9 cellular contexts compared by ENCODE assay signal in the genomic region with DNA sequence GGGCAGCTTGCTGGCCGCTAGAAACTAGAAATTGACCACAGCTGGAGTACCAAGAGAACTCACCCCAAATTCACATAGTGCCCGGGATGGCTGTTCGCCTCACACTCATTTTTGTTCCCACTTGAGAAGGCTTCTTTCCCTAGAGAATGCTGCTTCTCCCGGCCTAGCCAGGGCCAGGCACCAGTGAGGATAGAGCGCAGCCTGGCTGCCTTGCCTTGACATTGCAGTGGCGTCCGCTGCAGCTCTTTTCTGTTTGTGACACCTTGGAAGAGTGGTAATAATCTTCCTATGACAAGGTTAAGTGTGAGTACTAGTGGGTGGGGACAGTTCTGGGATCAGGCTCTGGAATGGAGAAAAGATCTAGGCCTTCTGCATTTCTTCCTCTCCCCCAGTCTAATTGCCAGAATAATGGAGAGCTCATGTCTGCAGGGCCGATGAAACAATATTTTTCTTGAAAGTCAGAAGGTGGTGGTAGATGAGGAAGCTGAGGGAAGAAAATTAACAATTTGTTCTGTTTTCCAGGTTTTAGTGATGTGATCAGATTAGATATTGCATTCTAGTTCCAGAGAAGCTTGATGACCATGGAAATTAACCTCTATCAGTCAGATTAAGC. TPM values are rescaled to one million over a fixed set of nuclear protein-coding genes. Genes with fewer than 3 reads are reported as not detected.
DNase-seq lines count a peak whose midpoint lies in the region; ATAC-seq and TF ChIP-seq lines count a peak whose summit lies in the region.
"Had no signal": no experiment of that assay in that cellular context is flagged by ENCODE, and none has a peak within 500 bp of the region (broad histone marks: within the 10 kb centered on the region; RNA-seq: fewer than 3 reads in every experiment).

No MANE protein-coding gene starts in this region.

- intact Hi-C loops in ascending aorta (cut with DNase I), result loop anchor here (1.0 to 10.0 kb wide), 6 partner anchors 12 to 422 kb away; a partner anchor contains a TSS
- intact Hi-C loops in right cardiac atrium (cut with DNase I), result loop anchor here in 3 of 4 donors (2.0 to 5.0 kb wide), 3 partner anchors 34 to 37 kb away; a partner anchor contains a TSS
- intact Hi-C loops in prostate gland (cut with DNase I), result loop anchor here (1.0 to 10.0 kb wide), 4 partner anchors 12 to 422 kb away; a partner anchor contains a TSS

- H3K4me1 ChIP-seq in ascending aorta (peaks cover under 1 to 17% of the 10 kb centered on the region in 2 donors), right cardiac atrium (ENCODE audit: control insufficient read depth, insufficient read depth, low read length) (no peaks in the 10 kb centered on the region), prostate gland (replicated peaks) (peaks cover 12% of the 10 kb centered on the region)

- POLR2A ChIA-PET in HEK293T (lab: Yijun Ruan, JAX), result interaction anchor here (0.7 to 6.3 kb wide), 12 partner anchors 10 to 133 kb away, joined by 3 to 72 read pairs (median 9); a partner anchor contains a TSS

- 4% methylated on average over 8 of the region's 8 CpGs for WGBS in right cardiac atrium
- 1% methylated on average over 8 of the region's 8 CpGs for WGBS in prostate gland

- TF ChIP-seq POLR2A in prostate gland (IDR thresholded peaks at IDR 0.05), result no peak

- no peaks in the 10 kb centered on the region for H3K27me3 ChIP-seq in SU-DHL-6 (ENCODE audit: low read length)
- no peaks in the 10 kb centered on the region for H3K27me3 ChIP-seq in ascending aorta
- no peaks in the 10 kb centered on the region for H3K27me3 ChIP-seq in right cardiac atrium (ENCODE audit: control insufficient read depth, insufficient read depth)
- H3K27me3 ChIP-seq in prostate gland (replicated peaks; ENCODE audit: insufficient read depth), result no peaks in the 10 kb centered on the region

- H4K20me1 ChIP-seq in SU-DHL-6 (ENCODE audit: low read depth, low read length), result no peaks in the 10 kb centered on the region

- peak; percentile 77 to 78 for ATAC-seq in right cardiac atrium

- H3K79me2 ChIP-seq in SU-DHL-6 (ENCODE audit: insufficient read depth, low read length), result no peaks in the 10 kb centered on the region

- peak overlapping the region; percentile 64 for H3K4me2 ChIP-seq in SU-DHL-6 (ENCODE audit: low read depth, low read length, poor library complexity, severe bottlenecking)

- TF ChIP-seq CTCF in SU-DHL-6 (IDR thresholded peaks at IDR 0.05; ENCODE audit: insufficient read depth, low read length, poor library complexity, severe bottlenecking) (peak; percentile 92), ascending aorta (IDR thresholded peaks at IDR 0.05) (peak; percentile 92 to 98 (median 97)), prostate gland (IDR thresholded peaks at IDR 0.05) (peak; percentile 90 to 98 (median 96))

- peak overlapping the region; percentile 82 for H3K27ac ChIP-seq in SU-DHL-6 (ENCODE audit: low read depth, low read length)
- peak overlapping the region; percentile 97 for H3K27ac ChIP-seq in ascending aorta
- peak overlapping the region; percentile 92 for H3K27ac ChIP-seq in right cardiac atrium (ENCODE audit: low read length)
- H3K27ac ChIP-seq in prostate gland, result peak overlapping the region; percentile 93 to 99

- H3K4me3 ChIP-seq in SU-DHL-6 (ENCODE audit: insufficient read depth, low read length, poor library complexity, severe bottlenecking) (peak overlapping the region; percentile 88), ascending aorta (peak overlapping the region; percentile 67 to 73), right cardiac atrium (ENCODE audit: low read length) (peak overlapping the region; percentile 54), prostate gland (peak overlapping the region; percentile 61 to 73)

- H3K9me2 ChIP-seq in SU-DHL-6 (replicated peaks; ENCODE audit: insufficient read depth, low read length), result no peaks in the 10 kb centered on the region

- H2AFZ ChIP-seq in SU-DHL-6 (ENCODE audit: low read depth, low read length, severe bottlenecking), result peak overlapping the region; percentile 74

- no peaks in the 10 kb centered on the region for H3K9me3 ChIP-seq in SU-DHL-6 (ENCODE audit: insufficient read depth, low read length)
- H3K9me3 ChIP-seq in ascending aorta, result no peaks in the 10 kb centered on the region
- H3K9me3 ChIP-seq in right cardiac atrium (ENCODE audit: control insufficient read depth, low read length), result no peaks in the 10 kb centered on the region
- no peaks in the 10 kb centered on the region for H3K9me3 ChIP-seq in prostate gland

- H3K36me3 ChIP-seq in SU-DHL-6 (ENCODE audit: low read length) (no peaks in the 10 kb centered on the region), ascending aorta (no peaks in the 10 kb centered on the region), prostate gland (no peaks in the 10 kb centered on the region)

- CTCF ChIA-PET in HEK293T (lab: Yijun Ruan, JAX), result interaction anchor here (0.7 to 5.1 kb wide), 17 partner anchors 8 to 249 kb away, joined by 3 to 73 read pairs (median 5); a partner anchor contains a TSS

- peak; percentile 91 for DNase-seq in G401 (ENCODE audit: low spot score)
- peak; percentile 74 for DNase-seq in HEK293T (ENCODE audit: extremely low spot score)
- peak; percentile 81 for DNase-seq in NCI-H1092 (lab: John Stamatoyannopoulos, UW)
- peak in 1 of 2 donors; percentile 89 for DNase-seq in ascending aorta (ENCODE audit: low spot score in 2 of 2)
- peak; percentile 77 to 91 (median 89) for DNase-seq in right cardiac atrium
- DNase-seq in prostate gland (ENCODE audit: low spot score), result peak; percentile 71
- DNase-seq in GM19240 (ENCODE audit: insufficient read length, low spot score), result no peak

- peak overlapping the region; percentile 96 for H3K9ac ChIP-seq in SU-DHL-6 (ENCODE audit: low read length)

- H3F3A ChIP-seq in SU-DHL-6 (ENCODE audit: insufficient read depth), result no peaks in the 10 kb centered on the region; the same call in 1 of the 2 replicates

- in situ Hi-C loops in G401 (cut with HindIII; ENCODE audit: low sequenced_read_pairs), result no loop called here

TF ChIP-seq in HEK293T, 16 proteins besides CTCF, POLR2A, EP300 and RAD21:
- no peak for TF ChIP-seq NFRKB (IDR thresholded peaks at IDR 0.05)
- TF ChIP-seq L3MBTL2 (conservative IDR thresholded peaks at IDR 0.05), result no peak
- TF ChIP-seq ZNF384 (IDR thresholded peaks at IDR 0.05), result no peak
- TF ChIP-seq TARDBP (IDR thresholded peaks at IDR 0.05), result no peak
- no peak for TF ChIP-seq BHLHE40 (IDR thresholded peaks at IDR 0.05; ENCODE audit: borderline replicate concordance)
- no peak for TF ChIP-seq FOXA1 (IDR thresholded peaks at IDR 0.05)
- TF ChIP-seq FOXK2 (IDR thresholded peaks at IDR 0.05), result no peak
- no peak for TF ChIP-seq HDGF (IDR thresholded peaks at IDR 0.05; ENCODE audit: borderline replicate concordance)
- TF ChIP-seq CTBP1 (IDR thresholded peaks at IDR 0.05; ENCODE audit: borderline replicate concordance), result no peak

RNA-seq across cellular contexts. Expression of a gene that starts 3.7 kb away (rescaled TPM):
- total RNA-seq in G401 (2014; rRNA removed; shearing (Covaris generic)), result not detected in 2 replicates
- not detected for total RNA-seq in ascending aorta
- total RNA-seq in right cardiac atrium, result under 1 TPM; 0.28 to 0.63 (median 0.29) TPM
- polyA plus RNA-seq in right cardiac atrium, result 0.57 TPM
- total RNA-seq in prostate gland, result not detected

RNA-seq across cellular contexts. Expression of a gene that starts 6.1 kb away (rescaled TPM):
- 29.4 and 45.8 TPM in 2 replicates for total RNA-seq in G401 (2014; rRNA removed; shearing (Covaris generic))
- total RNA-seq in ascending aorta (62.9 TPM), right cardiac atrium (10 to 100 TPM; 49.1 to 62.4 (median 56.1) TPM), prostate gland (10 to 100 TPM; 56.8 to 89.8 TPM)
- polyA plus RNA-seq in right cardiac atrium, result 68.6 TPM

RNA-seq across cellular contexts. Expression of a gene that starts 34.5 kb away (rescaled TPM):
- 48.6 and 50.3 TPM in 2 replicates for total RNA-seq in G401 (2014; rRNA removed; shearing (Covaris generic))
- total RNA-seq in ascending aorta, result 64.8 TPM
- total RNA-seq in right cardiac atrium, result 10 to 100 TPM; 19.8 to 25.8 (median 21.0) TPM
- polyA plus RNA-seq in right cardiac atrium, result 15.1 TPM
- 10 to 100 TPM; 12.4 to 37.7 TPM for total RNA-seq in prostate gland

RNA-seq across cellular contexts. Expression of a gene that starts 46.9 kb away (rescaled TPM):
- total RNA-seq in G401 (2014; rRNA removed; shearing (Covaris generic)), result not detected in 2 replicates
- total RNA-seq in ascending aorta, result not detected
- total RNA-seq in right cardiac atrium, result not detected
- not detected for polyA plus RNA-seq in right cardiac atrium
- not detected for total RNA-seq in prostate gland
- total RNA-seq: subcutaneous adipose tissue had no signal

RNA-seq across cellular contexts. Expression of a gene that starts 51.3 kb away (rescaled TPM):
- total RNA-seq in G401 (2014; rRNA removed; shearing (Covaris generic)), result 0.71 TPM in 1 of 2 replicates, not detected in the other
- not detected for total RNA-seq in ascending aorta
- not detected for total RNA-seq in right cardiac atrium
- not detected for polyA plus RNA-seq in right cardiac atrium
- total RNA-seq in prostate gland, result not detected
- total RNA-seq: subcutaneous adipose tissue had no signal
